In genomic region chr10:75121322-75121721, GRCh38 we compare ENCODE assay signal across 20 cellular contexts.
"Had no signal": no experiment of that assay in that cellular context is flagged by ENCODE, and none has a peak within 500 bp of the region (broad histone marks: within the 10 kb centered on the region; RNA-seq: fewer than 3 reads in every experiment).

No MANE protein-coding gene starts in this region.

- H2AFZ ChIP-seq: neural progenitor cell had no signal

- DNase-seq: activated CD4-positive, alpha-beta T cell treated with anti-CD3 and anti-CD28 coated beads for 1 hour; activated CD4-positive, alpha-beta T cell treated with anti-CD3 and anti-CD28 coated beads, Interleukin-2, amount 50 U/mL, for 4 hours; activated CD8-positive, alpha-beta memory T cell treated with anti-CD3 and anti-CD28 coated beads, Interleukin-2, amount 10 ng/mL, durations not matched to agents 7 days and 5 days; activated naive CD4-positive, alpha-beta T cell treated with anti-CD3 and anti-CD28 coated beads, Interleukin-2, amount 50 U/mL, for 16 hours; activated T-cell treated with anti-CD3 and anti-CD28 coated beads, Interleukin-2, amount 50 U/mL, for 1 hour; amniotic stem cell; caudate nucleus; colonic mucosa; foreskin keratinocyte; heart left ventricle; left cardiac atrium; naive B cell; ovary; SK-N-SH; stimulated activated CD4-positive, alpha-beta T cell treated with anti-CD3 and anti-CD28 coated beads, Interleukin-15, amount 100 ng/mL, for 24 hours; stimulated activated CD4-positive, alpha-beta T cell treated with anti-CD3 and anti-CD28 coated beads, Interleukin-4, amount 100 ng/mL, for 1 hour; T-cell; upper lobe of right lung had no signal

- H3K4me3 Mint-ChIP-seq: activated CD8-positive, alpha-beta memory T cell treated with anti-CD3 and anti-CD28 coated beads, Interleukin-2, amount 10 ng/mL, durations not matched to agents 7 days and 5 days; neural progenitor cell; stimulated activated naive CD8-positive, alpha-beta T cell treated with anti-CD3 and anti-CD28 coated beads, Interleukin-15, Interleukin-2, amounts not matched to agents 100 ng/mL and 50 ng/mL, for 24 hours; T-cell had no signal

- H3K27me3 Mint-ChIP-seq: activated CD8-positive, alpha-beta memory T cell treated with anti-CD3 and anti-CD28 coated beads, Interleukin-2, amount 10 ng/mL, durations not matched to agents 7 days and 5 days; naive B cell; stimulated activated naive CD8-positive, alpha-beta T cell treated with anti-CD3 and anti-CD28 coated beads, Interleukin-15, Interleukin-2, amounts not matched to agents 100 ng/mL and 50 ng/mL, for 24 hours; T-cell had no signal

- H3K36me3 Mint-ChIP-seq: naive B cell had no signal

- ATAC-seq: activated CD8-positive, alpha-beta memory T cell treated with anti-CD3 and anti-CD28 coated beads, Interleukin-2, amount 10 ng/mL, durations not matched to agents 7 days and 5 days; foreskin keratinocyte; heart left ventricle; left cardiac atrium; T-cell; upper lobe of right lung had no signal

- H3K9me3 Mint-ChIP-seq: naive B cell; stimulated activated naive CD8-positive, alpha-beta T cell treated with anti-CD3 and anti-CD28 coated beads, Interleukin-15, Interleukin-2, amounts not matched to agents 100 ng/mL and 50 ng/mL, for 24 hours; T-cell had no signal

- H3K9me3 ChIP-seq: colonic mucosa, heart left ventricle, ovary, SK-N-SH, upper lobe of right lung had no signal

- H3K36me3 ChIP-seq: colonic mucosa, neural progenitor cell, ovary had no signal

- H3K4me1 ChIP-seq: colonic mucosa, neural progenitor cell, upper lobe of right lung had no signal

- H3K4me3 ChIP-seq: colonic mucosa, heart left ventricle, neural progenitor cell, ovary, upper lobe of right lung had no signal

- H3K4me1 Mint-ChIP-seq: neural progenitor cell had no signal

- H3K27me3 ChIP-seq: colonic mucosa, foreskin keratinocyte, heart left ventricle, neural progenitor cell, ovary, upper lobe of right lung had no signal

- H3K4me2 ChIP-seq: neural progenitor cell, SK-N-SH had no signal

- H3K27ac Mint-ChIP-seq: activated CD8-positive, alpha-beta memory T cell treated with anti-CD3 and anti-CD28 coated beads, Interleukin-2, amount 10 ng/mL, durations not matched to agents 7 days and 5 days; neural progenitor cell; stimulated activated naive CD8-positive, alpha-beta T cell treated with anti-CD3 and anti-CD28 coated beads, Interleukin-15, Interleukin-2, amounts not matched to agents 100 ng/mL and 50 ng/mL, for 24 hours; T-cell had no signal

- H3K9ac ChIP-seq: neural progenitor cell, SK-N-SH had no signal

- H3K27ac ChIP-seq: colonic mucosa, foreskin keratinocyte, heart left ventricle, neural progenitor cell, ovary, upper lobe of right lung had no signal
